ENCODE assay signal across 1 cellular context in genomic region chr4:56930638-56931037, GRCh38.
TF ChIP-seq lines count a peak whose summit lies in the region.

No MANE protein-coding gene starts in this region.

TF ChIP-seq in HepG2, 621 proteins besides CTCF, POLR2A, EP300 and RAD21:
- no peak for TF ChIP-seq YY1 (IDR thresholded peaks at IDR 0.05; ENCODE audit: insufficient read depth, insufficient replicate concordance, low read depth, low read length)
